Comparison of ENCODE assay signal across 8 cellular contexts in genomic region chr17:81870978-81871386, GRCh38. TPM values are rescaled to one million over a fixed set of nuclear protein-coding genes. Genes with fewer than 3 reads are reported as not detected.
DNase-seq lines count a peak whose midpoint lies in the region; ATAC-seq and TF ChIP-seq lines count a peak whose summit lies in the region.

ARHGDIA (minus strand) TSS chr17:81871337; CDS start chr17:81869930, 1,407 bp downstream.

- intact Hi-C loops in Right ventricle myocardium inferior (cut with DNase I) = no loop called here
- intact Hi-C loops in posterior vena cava (cut with DNase I) = no loop called here

- no peak for DNase-seq in Right ventricle myocardium inferior (ENCODE audit: missing footprints)
- DNase-seq in posterior vena cava (ENCODE audit: low spot score) = no peak
- DNase-seq in UCSD-AML1 (lab: John Stamatoyannopoulos, UW; ENCODE audit: unreplicated experiment) = no peak
- DNase-seq in GM03348 (ENCODE audit: low spot score) = no peak
- no peak for DNase-seq in RPMI8226

- H3K4me3 ChIP-seq in WI38 (ENCODE audit: low read depth, low read length) = peak within 1 kb of the TSS; percentile 73

- no peak for TF ChIP-seq CTCF in WI38 (IDR thresholded peaks at IDR 0.05; ENCODE audit: low read depth, low read length)

- peak; percentile 24 for ATAC-seq in GM18867 (IDR thresholded peaks at IDR 0.05; ENCODE audit: unreplicated experiment)
- ATAC-seq in HG02885 (IDR thresholded peaks at IDR 0.05; ENCODE audit: poor library complexity, unreplicated experiment) = peak; percentile 22
- ATAC-seq in Right ventricle myocardium inferior = peak; percentile 73

RNA-seq across cellular contexts. Expression of gene ARHGDIA, which starts in this region (rescaled TPM):
- total RNA-seq in Right ventricle myocardium inferior (126 TPM), posterior vena cava (100 to 1,000 TPM; 375 to 421 TPM)

Comparison
In these comparisons a context has a peak if more than half of its experiments do, and no peak if none do; other contexts are left out.
1. ATAC-seq: peak in every context shown above with its lines; median percentile 73 in Right ventricle myocardium inferior; 24 in GM18867; 22 in HG02885.